In genomic region chr1:229798558-229798957, GRCh38 we compare ENCODE assay signal across 29 cellular contexts.
"Had no signal": no experiment of that assay in that cellular context is flagged by ENCODE, and none has a peak within 500 bp of the region (broad histone marks: within the 10 kb centered on the region; RNA-seq: fewer than 3 reads in every experiment).

No MANE protein-coding gene starts in this region.

- DNase-seq: natural killer cell; occipital lobe; ovary; posterior cingulate gyrus; psoas muscle; right cardiac atrium; right lobe of liver; sigmoid colon; small intestine; stimulated activated CD4-positive, alpha-beta T cell treated with anti-CD3 and anti-CD28 coated beads, Interleukin-15, amount 100 ng/mL, for 24 hours; stimulated activated CD4-positive, alpha-beta T cell treated with anti-CD3 and anti-CD28 coated beads, Interleukin-2, amount 100 ng/mL, for 24 hours; stimulated activated CD4-positive, alpha-beta T cell treated with anti-CD3 and anti-CD28 coated beads, Interleukin-2, amount 100 ng/mL, for 48 hours; stimulated activated CD4-positive, alpha-beta T cell treated with anti-CD3 and anti-CD28 coated beads, Interleukin-4, amount 100 ng/mL, for 24 hours; stimulated activated naive B cell treated with anti-CD40 and anti-IgM and Interleukin-4, amounts not matched to agents 10 μg/mL and 1 μg/mL and 100 μg/mL, for 72 hours; stimulated activated naive CD4-positive, alpha-beta T cell treated with Interleukin-2 at 50 U/mL for 16 hours; stomach; thyroid gland; trophoblast cell had no signal

- H3K36me3 ChIP-seq: neural progenitor cell, ovary, right lobe of liver, sigmoid colon, stomach, thoracic aorta, thyroid gland, tibial nerve, upper lobe of left lung, vagina had no signal

- FAIRE-seq: small intestine, urothelium cell line had no signal

- H3K79me2 ChIP-seq: parathyroid adenoma had no signal

- H3K9me3 ChIP-seq: ovary, psoas muscle, right lobe of liver, sigmoid colon, thoracic aorta, thyroid gland, tibial nerve, upper lobe of left lung, vagina had no signal

- H3K9ac ChIP-seq: neural progenitor cell, parathyroid adenoma had no signal

- H3K4me1 ChIP-seq: neural progenitor cell, parathyroid adenoma, psoas muscle, right lobe of liver, sigmoid colon, stomach, thyroid gland, tibial nerve, vagina had no signal

- ATAC-seq: natural killer cell; psoas muscle; right cardiac atrium; right lobe of liver; stimulated activated effector memory CD8-positive, alpha-beta T cell treated with anti-CD3 and anti-CD28 coated beads, Interleukin-12 subunit alpha, Interleukin-12 subunit beta, amount 100 ng/mL, for 72 hours; stimulated activated naive B cell treated with anti-CD40 and anti-IgM and Interleukin-4, amounts not matched to agents 10 μg/mL and 1 μg/mL and 100 μg/mL, for 72 hours had no signal

- H3K27me3 ChIP-seq: neural progenitor cell, ovary, right lobe of liver, sigmoid colon, thyroid gland, tibial nerve, upper lobe of left lung, vagina had no signal

- H3K4me1 Mint-ChIP-seq: natural killer cell; neural progenitor cell; stimulated activated naive B cell treated with anti-CD40 and anti-IgM and Interleukin-4, amounts not matched to agents 10 μg/mL and 1 μg/mL and 100 μg/mL, for 72 hours had no signal

- H3K27ac ChIP-seq: neural progenitor cell, ovary, parathyroid adenoma, psoas muscle, right lobe of liver, sigmoid colon, stomach, thoracic aorta, thyroid gland, tibial nerve, upper lobe of left lung, vagina had no signal

- H3K27ac Mint-ChIP-seq: natural killer cell; nephron; neural progenitor cell; progenitor cell of endocrine pancreas; stimulated activated effector memory CD8-positive, alpha-beta T cell treated with anti-CD3 and anti-CD28 coated beads, Interleukin-12 subunit alpha, Interleukin-12 subunit beta, amount 100 ng/mL, for 72 hours; stimulated activated naive B cell treated with anti-CD40 and anti-IgM and Interleukin-4, amounts not matched to agents 10 μg/mL and 1 μg/mL and 100 μg/mL, for 72 hours; stimulated activated naive CD8-positive, alpha-beta T cell treated with anti-CD3 and anti-CD28 coated beads, Interleukin-15, Interleukin-2, amounts not matched to agents 100 ng/mL and 50 ng/mL, for 24 hours had no signal

- H3K4me3 Mint-ChIP-seq: natural killer cell; nephron; neural progenitor cell; stimulated activated effector memory CD8-positive, alpha-beta T cell treated with anti-CD3 and anti-CD28 coated beads, Interleukin-12 subunit alpha, Interleukin-12 subunit beta, amount 100 ng/mL, for 72 hours; stimulated activated naive B cell treated with anti-CD40 and anti-IgM and Interleukin-4, amounts not matched to agents 10 μg/mL and 1 μg/mL and 100 μg/mL, for 72 hours; stimulated activated naive CD8-positive, alpha-beta T cell treated with anti-CD3 and anti-CD28 coated beads, Interleukin-15, Interleukin-2, amounts not matched to agents 100 ng/mL and 50 ng/mL, for 24 hours had no signal

- H3K4me3 ChIP-seq: neural progenitor cell, ovary, psoas muscle, right lobe of liver, sigmoid colon, stomach, thoracic aorta, thyroid gland, tibial nerve, upper lobe of left lung, vagina had no signal

- H3K9me3 Mint-ChIP-seq: natural killer cell; neural progenitor cell; stimulated activated effector memory CD8-positive, alpha-beta T cell treated with anti-CD3 and anti-CD28 coated beads, Interleukin-12 subunit alpha, Interleukin-12 subunit beta, amount 100 ng/mL, for 72 hours; stimulated activated naive CD8-positive, alpha-beta T cell treated with anti-CD3 and anti-CD28 coated beads, Interleukin-15, Interleukin-2, amounts not matched to agents 100 ng/mL and 50 ng/mL, for 24 hours had no signal

- H2AFZ ChIP-seq: neural progenitor cell, parathyroid adenoma had no signal

- H3K4me2 ChIP-seq: neural progenitor cell had no signal

- H3K36me3 Mint-ChIP-seq: natural killer cell; neural progenitor cell; stimulated activated effector memory CD8-positive, alpha-beta T cell treated with anti-CD3 and anti-CD28 coated beads, Interleukin-12 subunit alpha, Interleukin-12 subunit beta, amount 100 ng/mL, for 72 hours; stimulated activated naive B cell treated with anti-CD40 and anti-IgM and Interleukin-4, amounts not matched to agents 10 μg/mL and 1 μg/mL and 100 μg/mL, for 72 hours had no signal
